ENCODE assay signal across 28 cellular contexts in the genomic region with DNA sequence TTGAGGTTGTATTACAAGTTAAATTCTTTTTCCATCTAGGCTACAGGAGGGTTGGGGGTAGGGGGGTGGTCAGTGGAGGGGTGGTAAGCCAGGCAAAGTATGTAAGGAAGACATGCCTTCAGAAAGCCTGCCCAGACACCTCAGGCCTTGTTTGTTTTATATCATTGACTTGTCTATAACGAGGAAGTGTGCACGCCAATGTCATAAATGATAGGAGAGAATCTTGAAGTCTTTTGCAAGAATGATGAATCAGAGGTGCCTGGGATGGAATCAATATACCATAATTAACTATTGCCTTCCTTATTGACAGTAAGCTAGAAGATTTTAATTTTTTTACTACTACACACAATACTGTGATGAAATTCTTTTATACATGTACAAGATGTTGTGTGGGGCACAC.
"Had no signal": no experiment of that assay in that cellular context is flagged by ENCODE, and none has a peak within 500 bp of the region (broad histone marks: within the 10 kb centered on the region; RNA-seq: fewer than 3 reads in every experiment).

No MANE protein-coding gene starts in this region.

- H3K36me3 ChIP-seq: colonic mucosa, esophagus squamous epithelium, gastrocnemius medialis, gastroesophageal sphincter, heart left ventricle, heart right ventricle had no signal

- FAIRE-seq: colon, endometrium, endothelial cell of umbilical vein, frontal cortex had no signal

- H3K9me3 ChIP-seq: colonic mucosa, esophagus squamous epithelium, gastrocnemius medialis, gastroesophageal sphincter, heart left ventricle, heart right ventricle had no signal

- ATAC-seq: effector memory CD8-positive, alpha-beta T cell; esophagus mucosa; foreskin keratinocyte; gastrocnemius medialis; gastroesophageal sphincter; heart left ventricle; heart right ventricle had no signal

- H3K27me3 ChIP-seq: colonic mucosa, esophagus squamous epithelium, foreskin keratinocyte, gastrocnemius medialis, heart left ventricle, hepatocyte had no signal

- H3K4me1 ChIP-seq: colonic mucosa, esophagus squamous epithelium, foreskin keratinocyte, gastrocnemius medialis, gastroesophageal sphincter, heart left ventricle, heart right ventricle had no signal

- H3K4me3 ChIP-seq: colonic mucosa, coronary artery, dorsolateral prefrontal cortex, esophagus squamous epithelium, gastrocnemius medialis, gastroesophageal sphincter, heart left ventricle, heart right ventricle, hepatocyte had no signal

- H3K27ac ChIP-seq: colonic mucosa, coronary artery, dorsolateral prefrontal cortex, epithelial cell of prostate, esophagus squamous epithelium, foreskin keratinocyte, gastrocnemius medialis, gastroesophageal sphincter, heart left ventricle, heart right ventricle, hepatocyte had no signal

- DNase-seq: colonic mucosa; cortex of kidney; dermis blood vessel endothelial cell; dorsolateral prefrontal cortex; effector CD4-positive, alpha-beta T cell; effector CD8-positive, alpha-beta T cell; effector memory CD4-positive, alpha-beta T cell; effector memory CD8-positive, alpha-beta T cell; erythroblast; esophagus squamous epithelium; foreskin fibroblast; foreskin keratinocyte; foreskin melanocyte; gastrocnemius medialis; glutamatergic neuron; head of caudate nucleus; heart left ventricle; heart right ventricle; hippocampal formation had no signal
